Comparison of ENCODE assay signal across 3 cellular contexts in the genomic region with DNA sequence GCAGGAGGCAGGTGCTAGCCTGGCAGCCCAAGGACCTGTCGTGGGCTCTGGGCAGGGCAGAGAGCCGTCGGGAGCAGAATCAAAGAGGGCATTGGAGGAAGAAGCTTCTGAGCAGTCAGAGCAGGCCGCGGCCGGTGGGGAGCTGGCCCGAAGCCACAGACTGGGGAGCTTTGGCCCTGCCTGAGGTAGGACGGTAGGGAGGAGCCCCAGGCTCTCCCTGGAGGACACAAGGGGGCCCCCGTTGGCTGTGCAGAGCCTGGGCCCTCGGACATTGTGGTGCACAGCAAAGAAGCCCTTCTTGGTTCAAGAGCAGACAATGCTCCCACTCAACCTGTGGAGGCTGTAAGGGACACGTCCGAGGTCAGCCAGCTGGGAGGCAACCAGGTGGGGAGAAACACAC. TPM values are rescaled to one million over a fixed set of nuclear protein-coding genes. Genes with fewer than 3 reads are reported as not detected.
"Had no signal": no experiment of that assay in that cellular context is flagged by ENCODE, and none has a peak within 500 bp of the region (broad histone marks: within the 10 kb centered on the region; RNA-seq: fewer than 3 reads in every experiment).

No MANE protein-coding gene starts in this region.

RNA-seq across cellular contexts. Expression of a gene that starts 5.9 kb away (rescaled TPM):
- polyA plus RNA-seq: naive thymus-derived CD8-positive, alpha-beta T cell had no signal

RNA-seq across cellular contexts. Expression of a gene that starts 10.1 kb away (rescaled TPM):
- total RNA-seq: osteoblast, osteocyte had no signal
